Comparison of ENCODE assay signal across 9 cellular contexts in genomic region chr11:62437616-62438015, GRCh38. TPM values are rescaled to one million over a fixed set of nuclear protein-coding genes. Genes with fewer than 3 reads are reported as not detected.
"Had no signal": no experiment of that assay in that cellular context is flagged by ENCODE, and none has a peak within 500 bp of the region (broad histone marks: within the 10 kb centered on the region; RNA-seq: fewer than 3 reads in every experiment).

No MANE protein-coding gene starts in this region.

- FAIRE-seq: G401.6, GM12878, GM12891, GM12892, GM18507, GM19239 had no signal

- H3K4me3 ChIP-seq: GM12878 had no signal

- ATAC-seq: GM12878 had no signal

- DNase-seq: GDM1, GF-D8 had no signal

RNA-seq across cellular contexts. Expression of gene SCGB1A1, which starts 18.8 kb away (rescaled TPM):
- total RNA-seq: G401, GM12878 had no signal
- polyA plus RNA-seq: GM12878 had no signal
